Comparison of ENCODE assay signal across 19 cellular contexts in the genomic region with DNA sequence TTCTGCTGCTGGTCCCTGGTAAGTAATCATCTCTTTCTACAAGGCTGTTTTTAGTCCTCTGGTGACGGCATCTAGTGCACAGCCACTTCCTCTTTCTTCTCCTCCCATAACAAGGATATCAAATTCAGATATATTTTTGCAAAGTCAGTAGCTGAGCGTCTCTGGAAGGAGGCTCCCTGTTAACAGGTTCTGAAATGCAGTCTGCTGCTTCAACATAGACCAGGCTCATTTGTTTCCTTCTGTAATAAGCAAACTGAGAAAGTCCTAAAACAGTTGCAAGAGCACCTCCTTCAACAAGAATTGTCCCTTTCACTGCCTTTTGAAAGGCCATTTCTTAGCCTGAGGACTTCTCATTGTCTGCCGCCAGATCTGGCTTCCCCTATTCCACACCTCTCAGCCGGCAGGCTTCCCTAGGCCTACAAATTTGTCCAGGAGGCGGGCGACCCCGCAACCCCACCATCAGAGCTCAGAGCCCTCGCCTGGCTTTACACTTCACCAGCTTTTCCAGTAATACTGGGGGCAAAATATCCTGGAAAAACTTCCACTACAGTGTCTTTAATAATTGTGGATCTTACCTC. TPM values are rescaled to one million over a fixed set of nuclear protein-coding genes. Genes with fewer than 3 reads are reported as not detected.
DNase-seq lines count a peak whose midpoint lies in the region; ATAC-seq and TF ChIP-seq lines count a peak whose summit lies in the region.
"Had no signal": no experiment of that assay in that cellular context is flagged by ENCODE, and none has a peak within 500 bp of the region (broad histone marks: within the 10 kb centered on the region; RNA-seq: fewer than 3 reads in every experiment).

No MANE protein-coding gene starts in this region.

- ATAC-seq in left cardiac atrium = peak; percentile 46 to 54
- ATAC-seq in sciatic nerve = peak; percentile 44
- ATAC-seq: activated naive CD4-positive, alpha-beta T cell treated with anti-CD3 and anti-CD28 coated beads, Interleukin-2, amount 50 U/mL, for 72 hours had no signal

- H3K9ac ChIP-seq in OCI-LY3 (ENCODE audit: low read length) = no peak overlapping the region

- H3K27me3 ChIP-seq in HL-60 (ENCODE audit: insufficient read depth, poor library complexity, severe bottlenecking) = no peaks in the 10 kb centered on the region
- H3K27me3 ChIP-seq in OCI-LY3 (ENCODE audit: low read depth, low read length) = no peaks in the 10 kb centered on the region
- H3K27me3 ChIP-seq in thyroid gland = no peaks in the 10 kb centered on the region
- H3K27me3 ChIP-seq: testis had no signal

- H3K27ac ChIP-seq in HL-60 (replicated peaks) = peak overlapping the region; percentile 83
- H3K27ac ChIP-seq in OCI-LY3 (ENCODE audit: low read length) = no peak overlapping the region
- H3K27ac ChIP-seq in thyroid gland = no peak overlapping the region
- H3K27ac ChIP-seq: testis had no signal

- H3K36me3 ChIP-seq in OCI-LY3 (replicated peaks; ENCODE audit: low read depth, low read length) (no peaks in the 10 kb centered on the region), thyroid gland (no peaks in the 10 kb centered on the region)

- H4K20me1 ChIP-seq in OCI-LY3 (ENCODE audit: insufficient read depth, low read length) = no peaks in the 10 kb centered on the region

- H3K79me2 ChIP-seq in OCI-LY3 (ENCODE audit: low read length) = no peaks in the 10 kb centered on the region

- peak overlapping the region; percentile 34; the same call in 1 of the 2 replicates for H3K4me2 ChIP-seq in OCI-LY3 (ENCODE audit: low read length)

- H2AFZ ChIP-seq in OCI-LY3 (ENCODE audit: low read depth, low read length) = peak overlapping the region; percentile 75

- TF ChIP-seq POLR2A in thyroid gland (IDR thresholded peaks at IDR 0.05) = no peak

- H3K9me3 ChIP-seq in OCI-LY3 (ENCODE audit: insufficient read depth, low read length) (no peaks in the 10 kb centered on the region), thyroid gland (no peaks in the 10 kb centered on the region)
- H3K9me3 ChIP-seq: testis had no signal

- DNase-seq in HL-60 (ENCODE audit: low read depth in 1 of 2, low spot score in 1 of 2) (peak in 1 of 2 experiments; percentile 75), left cardiac atrium (no peak), sciatic nerve (ENCODE audit: low spot score) (no peak), thyroid gland (no peak), glomerular visceral epithelial cell (ENCODE audit: extremely low spot score) (no peak)
- no peak for DNase-seq in activated CD4-positive, CD25-positive, alpha-beta regulatory T cell treated with anti-CD3 and anti-CD28 coated beads, Interleukin-2, amount 50 U/mL, for 72 hours
- DNase-seq: activated CD4-positive, CD25-positive, alpha-beta regulatory T cell; activated T-cell treated with anti-CD3 and anti-CD28 coated beads for 4 hours; C1 segment of cervical spinal cord; endodermal cell; NCI-H1105; NCI-H2171 treated with DMSO at 0.1 percent for 48 hours; testis had no signal

- 74 to 82% methylated on average over 8 of the region's 8 CpGs for WGBS in thyroid gland, 2 donors

- H3K4me3 ChIP-seq in HL-60 (replicated peaks; ENCODE audit: insufficient read depth, low read length) (no peak overlapping the region), OCI-LY3 (ENCODE audit: low read length) (no peak overlapping the region), thyroid gland (replicated peaks in 1 of 3) (no peak overlapping the region)
- H3K4me3 ChIP-seq: testis had no signal

- peaks cover 9% of the 10 kb centered on the region for H3K4me1 ChIP-seq in OCI-LY3 (ENCODE audit: low read length)
- no peaks in the 10 kb centered on the region for H3K4me1 ChIP-seq in thyroid gland

- no peak for TF ChIP-seq CTCF in HL-60 (IDR thresholded peaks at IDR 0.05; ENCODE audit: insufficient read depth, low read length)
- TF ChIP-seq CTCF in OCI-LY3 (IDR thresholded peaks at IDR 0.05; ENCODE audit: low read depth, low read length) = no peak
- TF ChIP-seq CTCF in thyroid gland (IDR thresholded peaks at IDR 0.05) = no peak

- intact Hi-C loops in left cardiac atrium (cut with DNase I) (no loop called here), sciatic nerve (cut with DNase I) (no loop called here), thyroid gland (cut with DNase I) (no loop called here)

RNA-seq across cellular contexts. Expression of gene ZSCAN5A, which starts 7.4 kb away (rescaled TPM):
- total RNA-seq in left cardiac atrium (10 to 100 TPM; 16.4 to 18.4 TPM), sciatic nerve (12.3 TPM), thyroid gland (10 to 100 TPM in 3 of 4 donors, 1 to 10 TPM in 1; 7.4 to 22.1 (median 17.7) TPM)

RNA-seq across cellular contexts. Expression of gene EDDM13, which starts 49.5 kb away (rescaled TPM):
- total RNA-seq in left cardiac atrium = not detected
- not detected for total RNA-seq in sciatic nerve
- total RNA-seq in thyroid gland = 1 to 10 TPM in 1 of 4 donors, not detected in 3; 2.0 TPM
- total RNA-seq: endodermal cell, frontal cortex, mononuclear cell, progenitor cell of endocrine pancreas, SK-MEL-5 had no signal
